Comparison of ENCODE assay signal across 8 cellular contexts in the genomic region with DNA sequence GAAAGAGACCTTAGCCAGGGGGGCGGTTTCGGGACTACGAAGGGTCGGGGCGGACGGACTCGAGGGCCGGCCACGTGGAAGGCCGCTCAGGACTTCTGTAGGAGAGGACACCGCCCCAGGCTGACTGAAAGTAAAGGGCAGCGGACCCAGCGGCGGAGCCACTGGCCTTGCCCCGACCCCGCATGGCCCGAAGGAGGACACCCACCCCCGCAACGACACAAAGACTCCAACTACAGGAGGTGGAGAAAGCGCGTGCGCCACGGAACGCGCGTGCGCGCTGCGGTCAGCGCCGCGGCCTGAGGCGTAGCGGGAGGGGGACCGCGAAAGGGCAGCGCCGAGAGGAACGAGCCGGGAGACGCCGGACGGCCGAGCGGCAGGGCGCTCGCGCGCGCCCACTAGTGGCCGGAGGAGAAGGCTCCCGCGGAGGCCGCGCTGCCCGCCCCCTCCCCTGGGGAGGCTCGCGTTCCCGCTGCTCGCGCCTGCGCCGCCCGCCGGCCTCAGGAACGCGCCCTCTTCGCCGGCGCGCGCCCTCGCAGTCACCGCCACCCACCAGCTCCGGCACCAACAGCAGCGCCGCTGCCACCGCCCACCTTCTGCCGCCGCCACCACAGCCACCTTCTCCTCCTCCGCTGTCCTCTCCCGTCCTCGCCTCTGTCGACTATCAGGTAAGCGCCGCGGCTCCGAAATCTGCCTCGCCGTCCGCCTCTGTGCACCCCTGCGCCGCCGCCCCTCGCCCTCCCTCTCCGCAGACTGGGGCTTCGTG.
DNase-seq lines count a peak whose midpoint lies in the region; ATAC-seq and TF ChIP-seq lines count a peak whose summit lies in the region.

MAPT (plus strand) TSS at position 533 of the 763 bp plus-strand sequence. CDS start 67,784 bp downstream, outside the sequence.

- peak; percentile 60 for TF ChIP-seq CTCF in foreskin fibroblast (IDR thresholded peaks at IDR 0.05; ENCODE audit: low read depth, low read length)
- TF ChIP-seq CTCF in nephron progenitor cell (IDR thresholded peaks at IDR 0.05): peak; percentile 72

- peaks cover 97% of the 10 kb centered on the region for H3K27me3 Mint-ChIP-seq in nephron progenitor cell (ENCODE audit: low read depth, poor library complexity)

- peaks cover 9% of the 10 kb centered on the region for H3K9me3 Mint-ChIP-seq in nephron progenitor cell

- H3K36me3 Mint-ChIP-seq in nephron progenitor cell (ENCODE audit: low read depth): no peaks in the 10 kb centered on the region

- H3K4me3 ChIP-seq in foreskin fibroblast (ENCODE audit: low read depth in 1 of 2, low read length in 2 of 2): peak within 1 kb of the TSS; percentile 57 to 66

- peak within 1 kb of the TSS; percentile 84 for H3K4me3 Mint-ChIP-seq in nephron progenitor cell

- peak; percentile 80 for ATAC-seq in GM21390 (IDR thresholded peaks at IDR 0.05; ENCODE audit: unreplicated experiment)

- peak; percentile 50 to 97 (median 92) for DNase-seq in C1 segment of cervical spinal cord (lab: John Stamatoyannopoulos, UW)
- DNase-seq in LoVo (ENCODE audit: low spot score): peak; percentile 95
- peak; percentile 91 to 95 for DNase-seq in SHP77 (lab: John Stamatoyannopoulos, UW)
- peak; percentile 62 for DNase-seq in activated gamma-delta T cell treated with anti-CD3 and anti-CD28 coated beads, Interleukin-2, amount 50 U/mL, for 16 hours (ENCODE audit: low read depth)
- peak; percentile 92 to 97 for DNase-seq in foreskin fibroblast
- peak; percentile 94 for DNase-seq in nephron progenitor cell
- peak; percentile 76 for DNase-seq in stimulated activated naive CD4-positive, alpha-beta T cell treated with Interleukin-2 at 50 U/mL for 16 hours (lab: John Stamatoyannopoulos, UW)

- H3K4me1 Mint-ChIP-seq in nephron progenitor cell: peaks cover 20% of the 10 kb centered on the region

- H3K27ac Mint-ChIP-seq in nephron progenitor cell: no peak within 1 kb of the TSS

Comparison
In these comparisons a context has a peak if more than half of its experiments do, and no peak if none do; other contexts are left out.
1. Peak in every context shown above with its lines: DNase-seq, ATAC-seq and H3K4me3 ChIP-seq.